In genomic region chr16:4017807-4018206, GRCh38 we compare ENCODE assay signal across 19 cellular contexts.
"Had no signal": no experiment of that assay in that cellular context is flagged by ENCODE, and none has a peak within 500 bp of the region (broad histone marks: within the 10 kb centered on the region; RNA-seq: fewer than 3 reads in every experiment).

No MANE protein-coding gene starts in this region.

- H3K27me3 Mint-ChIP-seq: stimulated activated naive B cell treated with anti-CD40 and anti-IgM and Interleukin-4, amounts not matched to agents 10 μg/mL and 1 μg/mL and 100 μg/mL, for 72 hours; stimulated activated naive CD8-positive, alpha-beta T cell treated with anti-CD3 and anti-CD28 coated beads, Interleukin-15, amount 100 ng/mL, for 72 hours had no signal

- H3K27me3 ChIP-seq: heart left ventricle, spleen, testis, transverse colon had no signal

- H3K9me3 ChIP-seq: heart left ventricle, spleen, testis, transverse colon had no signal

- ATAC-seq: esophagus mucosa; heart left ventricle; stimulated activated naive B cell treated with anti-CD40 and anti-IgM and Interleukin-4, amounts not matched to agents 10 μg/mL and 1 μg/mL and 100 μg/mL, for 72 hours; stimulated activated naive CD8-positive, alpha-beta T cell treated with anti-CD3 and anti-CD28 coated beads, Interleukin-15, amount 100 ng/mL, for 72 hours had no signal

- H3K4me3 Mint-ChIP-seq: mesothelial cell of epicardium; nephron progenitor cell; stimulated activated naive B cell treated with anti-CD40 and anti-IgM and Interleukin-4, amounts not matched to agents 10 μg/mL and 1 μg/mL and 100 μg/mL, for 72 hours; stimulated activated naive CD8-positive, alpha-beta T cell treated with anti-CD3 and anti-CD28 coated beads, Interleukin-15, amount 100 ng/mL, for 72 hours had no signal

- H3K36me3 ChIP-seq: heart left ventricle, spleen, transverse colon had no signal

- FAIRE-seq: endometrium, frontal cortex had no signal

- H3K9me3 Mint-ChIP-seq: mesothelial cell of epicardium; nephron progenitor cell; stimulated activated naive B cell treated with anti-CD40 and anti-IgM and Interleukin-4, amounts not matched to agents 10 μg/mL and 1 μg/mL and 100 μg/mL, for 72 hours; stimulated activated naive CD8-positive, alpha-beta T cell treated with anti-CD3 and anti-CD28 coated beads, Interleukin-15, amount 100 ng/mL, for 72 hours had no signal

- H3K36me3 Mint-ChIP-seq: mesothelial cell of epicardium; stimulated activated naive B cell treated with anti-CD40 and anti-IgM and Interleukin-4, amounts not matched to agents 10 μg/mL and 1 μg/mL and 100 μg/mL, for 72 hours had no signal

- H3K9ac ChIP-seq: parathyroid adenoma had no signal

- H3K4me3 ChIP-seq: heart left ventricle, spleen, testis, transverse colon had no signal

- H3K4me1 ChIP-seq: parathyroid adenoma had no signal

- H3K27ac ChIP-seq: heart left ventricle, parathyroid adenoma, spleen, testis had no signal

- H2AFZ ChIP-seq: parathyroid adenoma had no signal

- H3K27ac Mint-ChIP-seq: mesothelial cell of epicardium; nephron progenitor cell; stimulated activated naive B cell treated with anti-CD40 and anti-IgM and Interleukin-4, amounts not matched to agents 10 μg/mL and 1 μg/mL and 100 μg/mL, for 72 hours had no signal

- DNase-seq: cortex of kidney; effector memory CD4-positive, alpha-beta T cell; hippocampal formation; kidney glomerular epithelial cell; nephron progenitor cell; spleen; stimulated activated CD4-positive, alpha-beta T cell treated with anti-CD3 and anti-CD28 coated beads, Interleukin-15, amount 100 ng/mL, for 24 hours; stimulated activated CD4-positive, alpha-beta T cell treated with anti-CD3 and anti-CD28 coated beads, Interleukin-1b, Interleukin-23, amount 100 ng/mL, for 48 hours; stimulated activated CD4-positive, alpha-beta T cell treated with anti-CD3 and anti-CD28 coated beads, Interleukin-4, amount 100 ng/mL, for 4 hours; stimulated activated naive B cell treated with anti-CD40 and anti-IgM and Interleukin-4, amounts not matched to agents 10 μg/mL and 1 μg/mL and 100 μg/mL, for 72 hours; stimulated activated naive CD8-positive, alpha-beta T cell treated with anti-CD3 and anti-CD28 coated beads, Interleukin-15, amount 100 ng/mL, for 72 hours had no signal
